ENCODE assay signal across 17 cellular contexts in genomic region chr14:77268989-77269595, GRCh38. TPM values are rescaled to one million over a fixed set of nuclear protein-coding genes. Genes with fewer than 3 reads are reported as not detected.
DNase-seq lines count a peak whose midpoint lies in the region; ATAC-seq and TF ChIP-seq lines count a peak whose summit lies in the region.
"Had no signal": no experiment of that assay in that cellular context is flagged by ENCODE, and none has a peak within 500 bp of the region (broad histone marks: within the 10 kb centered on the region; RNA-seq: fewer than 3 reads in every experiment).

No MANE protein-coding gene starts in this region.

- H3K36me3 ChIP-seq in breast epithelium (no peaks in the 10 kb centered on the region), suprapubic skin (no peaks in the 10 kb centered on the region)

- H3K36me3 Mint-ChIP-seq in MCF 10A (ENCODE audit: insufficient read depth, unreplicated experiment) (peaks cover 4% of the 10 kb centered on the region), endothelial cell (ENCODE audit: low read depth, unreplicated experiment) (peaks cover 10% of the 10 kb centered on the region)

- H3K27me3 Mint-ChIP-seq in MCF 10A (ENCODE audit: insufficient read depth, unreplicated experiment) (peaks cover 11% of the 10 kb centered on the region), endothelial cell (ENCODE audit: unreplicated experiment) (peaks cover 21% of the 10 kb centered on the region)

- 14% methylated on average over 4 of the region's 8 CpGs for WGBS in suprapubic skin

- TF ChIP-seq POLR2A in breast epithelium (IDR thresholded peaks at IDR 0.05) (no peak), suprapubic skin (IDR thresholded peaks at IDR 0.05) (no peak)

- no peak for TF ChIP-seq CTCF in MCF 10A (IDR thresholded peaks at IDR 0.05; ENCODE audit: unreplicated experiment)
- no peak for TF ChIP-seq CTCF in breast epithelium (IDR thresholded peaks at IDR 0.05)
- no peak for TF ChIP-seq CTCF in endothelial cell (IDR thresholded peaks at IDR 0.05; ENCODE audit: unreplicated experiment)
- TF ChIP-seq CTCF in suprapubic skin (IDR thresholded peaks at IDR 0.05) = no peak

- no peak overlapping the region for H3K27ac Mint-ChIP-seq in MCF 10A (ENCODE audit: low read depth, unreplicated experiment)
- no peak overlapping the region for H3K27ac Mint-ChIP-seq in endothelial cell (ENCODE audit: unreplicated experiment)
- H3K27ac Mint-ChIP-seq: HFFc6 had no signal

- H3K27ac ChIP-seq in breast epithelium = no peak overlapping the region
- H3K27ac ChIP-seq in suprapubic skin = no peak overlapping the region

- H3K4me3 ChIP-seq in breast epithelium (no peak overlapping the region), suprapubic skin (no peak overlapping the region)

- no peaks in the 10 kb centered on the region for H3K9me3 Mint-ChIP-seq in MCF 10A (ENCODE audit: unreplicated experiment)
- no peaks in the 10 kb centered on the region for H3K9me3 Mint-ChIP-seq in endothelial cell (ENCODE audit: unreplicated experiment)

- no peak for ATAC-seq in HG02852 (IDR thresholded peaks at IDR 0.05; ENCODE audit: unreplicated experiment)
- no peak for ATAC-seq in HG02884 (IDR thresholded peaks at IDR 0.05; ENCODE audit: unreplicated experiment)
- ATAC-seq in HG02642 (IDR thresholded peaks at IDR 0.05; ENCODE audit: poor library complexity, unreplicated experiment) = no peak
- ATAC-seq: PC-3 had no signal

- no peaks in the 10 kb centered on the region for H3K4me1 ChIP-seq in breast epithelium
- peaks cover 15% of the 10 kb centered on the region for H3K4me1 ChIP-seq in suprapubic skin

- POLR2A ChIA-PET in MCF 10A (lab: Yijun Ruan, JAX) = interaction anchor here (1.0 kb wide), 1 partner anchor 48 kb away, joined by 3 read pairs; no protein-coding TSS in a partner anchor

- DNase-seq in MCF 10A (ENCODE audit: unreplicated experiment) (peak; percentile 36), breast epithelium (ENCODE audit: low spot score in 2 of 2) (no peak), NCI-H526 treated with DMSO at 0.1 percent for 48 hours (lab: John Stamatoyannopoulos, UW) (peak; percentile 6), endothelial cell (ENCODE audit: low spot score) (no peak), suprapubic skin (ENCODE audit: low spot score in 2 of 2) (no peak)
- DNase-seq: activated CD4-positive, alpha-beta T cell treated with anti-CD3 and anti-CD28 coated beads, Interleukin-2, amount 10 ng/mL, durations not matched to agents 7 days and 5 days; activated T-cell treated with anti-CD3 and anti-CD28 coated beads, Interleukin-2, amount 50 U/mL, for 48 hours; HFFc6; mesenchymal stem cell; NCI-H1436 treated with DMSO at 0.1 percent for 48 hours; nucleus accumbens; PC-3 had no signal

- CTCF ChIA-PET in MCF 10A (lab: Yijun Ruan, JAX) = interaction anchor here (0.5 to 2.6 kb wide), 5 partner anchors 43 to 117 kb away, joined by 3 to 14 read pairs (median 4); no protein-coding TSS in a partner anchor

- H3K27me3 ChIP-seq in breast epithelium = peaks cover 3 to 36% of the 10 kb centered on the region in 2 donors
- peaks cover 51% of the 10 kb centered on the region for H3K27me3 ChIP-seq in suprapubic skin

- intact Hi-C loops in MCF 10A (cut with micrococcal nuclease) = no loop called here
- intact Hi-C loops in breast epithelium (cut with DNase I; ENCODE audit: low total_unique reads) = no loop called here

- H3K4me3 Mint-ChIP-seq in MCF 10A (ENCODE audit: unreplicated experiment) = no peak overlapping the region
- H3K4me3 Mint-ChIP-seq in endothelial cell (ENCODE audit: unreplicated experiment) = peak overlapping the region; percentile 49
- H3K4me3 Mint-ChIP-seq: activated CD4-positive, alpha-beta T cell treated with anti-CD3 and anti-CD28 coated beads, Interleukin-2, amount 10 ng/mL, durations not matched to agents 7 days and 5 days; HFFc6 had no signal

- BruUV-seq in MCF 10A (replicated peaks; lab: Mats Ljungman, UMichigan) = no TSS peak

- peaks cover 9 to 14% of the 10 kb centered on the region in 2 donors for H3K9me3 ChIP-seq in breast epithelium
- no peaks in the 10 kb centered on the region for H3K9me3 ChIP-seq in suprapubic skin

- peaks cover 12% of the 10 kb centered on the region for H3K4me1 Mint-ChIP-seq in MCF 10A (ENCODE audit: insufficient read depth, unreplicated experiment)
- H3K4me1 Mint-ChIP-seq in endothelial cell (ENCODE audit: unreplicated experiment) = peaks cover 5% of the 10 kb centered on the region

- TF ChIP-seq EP300 in suprapubic skin (IDR thresholded peaks at IDR 0.05) = no peak

RNA-seq across cellular contexts. Expression of gene NGB, which starts 1.9 kb away (rescaled TPM):
- not detected in 2 replicates for total RNA-seq in MCF 10A (2022)
- not detected for total RNA-seq in breast epithelium
- not detected for total RNA-seq in endothelial cell (ENCODE audit: unreplicated experiment)
- not detected for total RNA-seq in suprapubic skin
- total RNA-seq: A673; activated CD4-positive, alpha-beta T cell treated with anti-CD3 and anti-CD28 coated beads, Interleukin-2, amount 10 ng/mL, durations not matched to agents 7 days and 5 days; HFFc6; PC-3; T-helper 1 cell treated with Interleukin-12 subunit alpha and Interleukin-12 subunit beta and Interleukin-4 antibody, amounts not matched to agents 30 ng/mL and 1 ng/mL, for 36 hours had no signal

RNA-seq across cellular contexts. Expression of gene POMT2, which starts 51.6 kb away (rescaled TPM):
- total RNA-seq in MCF 10A (2022) (32.1 and 33.0 TPM in 2 replicates), breast epithelium (10 to 100 TPM; 16.8 to 30.3 (median 25.2) TPM), endothelial cell (ENCODE audit: unreplicated experiment) (33.8 TPM), suprapubic skin (10 to 100 TPM; 16.3 to 72.0 (median 19.4) TPM)

RNA-seq across cellular contexts. Expression of gene GSTZ1, which starts 51.7 kb away (rescaled TPM):
- total RNA-seq in MCF 10A (2022) (36.8 and 40.1 TPM in 2 replicates), breast epithelium (10 to 100 TPM; 24.3 to 42.2 (median 32.6) TPM), endothelial cell (ENCODE audit: unreplicated experiment) (20.0 TPM), suprapubic skin (10 to 100 TPM; 26.1 to 41.1 (median 31.6) TPM)

Comparison
In these comparisons a context has a peak if more than half of its experiments do, and no peak if none do; other contexts are left out.
1. DNase-seq: peak in MCF 10A (single experiment) and NCI-H526 treated with DMSO at 0.1 percent for 48 hours (single experiment); none in breast epithelium (0 of 2), endothelial cell (single experiment) and suprapubic skin (0 of 2).